ENCODE assay signal across 8 cellular contexts in the genomic region with DNA sequence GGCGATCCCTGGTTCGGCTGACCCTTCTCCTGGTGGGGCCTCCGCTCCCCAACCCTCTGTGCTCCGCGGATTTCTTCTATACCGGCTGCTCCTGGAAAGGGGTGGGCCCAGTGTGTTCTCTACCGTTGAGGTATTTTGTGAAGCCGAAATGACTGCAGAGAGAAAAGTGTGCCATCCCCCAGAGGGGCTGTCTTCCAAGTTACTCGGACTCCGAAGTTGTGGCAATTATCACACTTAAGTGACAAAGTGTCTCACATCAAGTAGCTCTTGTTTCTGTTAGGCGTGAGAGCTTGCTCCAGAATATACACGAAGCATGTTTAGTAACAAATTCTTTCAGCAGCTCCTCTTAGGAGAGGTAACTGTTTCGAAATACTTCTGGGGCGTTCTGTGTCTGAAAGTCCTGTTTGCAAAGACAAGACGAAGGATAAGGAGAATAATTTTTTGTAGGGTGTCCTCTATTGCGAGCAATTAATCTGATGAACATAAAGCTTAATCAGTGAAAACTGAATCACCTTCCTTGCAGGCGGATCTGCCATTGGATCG. TPM values are rescaled to one million over a fixed set of nuclear protein-coding genes. Genes with fewer than 3 reads are reported as not detected.
DNase-seq lines count a peak whose midpoint lies in the region; ATAC-seq, FAIRE-seq and TF ChIP-seq lines count a peak whose summit lies in the region.

No MANE protein-coding gene starts in this region.

- in situ Hi-C loops in K562 (cut with MboI), result no loop called here

- H3K79me2 ChIP-seq in K562 (ENCODE audit: control insufficient read depth, insufficient read depth, low read length), result peaks cover 82% of the 10 kb centered on the region

- CTCF ChIA-PET in K562 (lab: Yijun Ruan, JAX; ENCODE audit: low intra/inter-chr PET ratio), result no interaction called here

- no peak for ATAC-seq in heart left ventricle
- peak; percentile 6; the same call in 2 of the 3 replicates for ATAC-seq in K562
- no peak for ATAC-seq in lower lobe of right lung
- no peak for ATAC-seq in HG02763 (IDR thresholded peaks at IDR 0.05; ENCODE audit: unreplicated experiment)
- ATAC-seq in GM18861 (IDR thresholded peaks at IDR 0.05; ENCODE audit: unreplicated experiment), result no peak

- TSS peak; percentile 66 for BruUV-seq in K562 (replicated peaks; lab: Mats Ljungman, UMichigan)

- TF ChIP-seq CTCF in heart left ventricle (IDR thresholded peaks at IDR 0.05) (no peak), K562 (IDR thresholded peaks at IDR 0.05 in 2 of 3, conservative IDR thresholded peaks at IDR 0.05 in 1 of 3; ENCODE audit: insufficient read depth in 2 of 3, low read depth in 1 of 3, low read length in 3 of 3) (no peak), lower lobe of right lung (IDR thresholded peaks at IDR 0.05) (no peak), vagina (IDR thresholded peaks at IDR 0.05) (no peak)

- no peak for FAIRE-seq in K562 (lab: Jason Lieb, UNC)

- H3K27me3 ChIP-seq in heart left ventricle, result no peaks in the 10 kb centered on the region
- H3K27me3 ChIP-seq in K562 (ENCODE audit: control insufficient read depth in 2 of 2, insufficient read depth in 2 of 2, low read length in 2 of 2), result no peaks in the 10 kb centered on the region
- H3K27me3 ChIP-seq in lower lobe of right lung (ENCODE audit: low read depth), result no peaks in the 10 kb centered on the region
- no peaks in the 10 kb centered on the region for H3K27me3 ChIP-seq in vagina

- peak overlapping the region; percentile 94 to 99 (median 97) for H3K27ac ChIP-seq in heart left ventricle
- peak overlapping the region; percentile 95 for H3K27ac ChIP-seq in K562 (ENCODE audit: extremely low read depth, low read depth, low read length)
- H3K27ac ChIP-seq in lower lobe of right lung, result peak overlapping the region; percentile 94
- peak overlapping the region; percentile 100 for H3K27ac ChIP-seq in vagina

- peak overlapping the region; percentile 91 for H2AFZ ChIP-seq in K562 (ENCODE audit: low read depth, low read length)

- H3K9ac ChIP-seq in K562 (ENCODE audit: insufficient read depth in 1 of 2, low read depth in 2 of 2, low read length in 2 of 2), result peak overlapping the region; percentile 91 to 94

- 3 to 4% (median 4%) methylated on average over 18 of the region's 18 CpGs for WGBS in heart left ventricle, 4 donors
- WGBS in K562 (ENCODE audit: insufficient coverage, low coverage, missing lambda C conversion rate), result 0% methylated on average over 9 of the region's 18 CpGs

- POLR2A ChIA-PET in K562 (lab: Yijun Ruan, JAX), result interaction anchor here (0.6 to 2.8 kb wide), 4 partner anchors 9 to 174 kb away, joined by 3 to 11 read pairs (median 4); no protein-coding TSS in a partner anchor

- H3K36me3 ChIP-seq in heart left ventricle (peaks cover 0 to 22% (median 14%) of the 10 kb centered on the region in 9 donors), K562 (ENCODE audit: control insufficient read depth, insufficient read depth, low read length) (peaks cover 37% of the 10 kb centered on the region), lower lobe of right lung (peaks cover 8% of the 10 kb centered on the region), vagina (peaks cover 0 to 7% of the 10 kb centered on the region in 2 donors)

- H3K9me1 ChIP-seq in K562 (ENCODE audit: control insufficient read depth, insufficient read depth, low read length), result no peaks in the 10 kb centered on the region

- no peak for TF ChIP-seq POLR2A in heart left ventricle (IDR thresholded peaks at IDR 0.05)
- TF ChIP-seq POLR2A in K562 (conservative IDR thresholded peaks at IDR 0.05), result no peak
- TF ChIP-seq POLR2A in vagina (IDR thresholded peaks at IDR 0.05), result no peak

- intact Hi-C loops in heart left ventricle (cut with DNase I) (loop anchor here in 2 of 10 donors (2.0 kb wide), 1 partner anchor 39 kb away; a partner anchor contains a TSS), cardiac septum (cut with DNase I) (loop anchor here (5.0 kb wide), 1 partner anchor 40 kb away; a partner anchor contains a TSS), K562 (cut with micrococcal nuclease) (loop anchor here (5.0 kb wide), 1 partner anchor 40 kb away; a partner anchor contains a TSS), lower lobe of right lung (cut with DNase I) (no loop called here), vagina (cut with DNase I) (no loop called here)

- no peaks in the 10 kb centered on the region; the same call in 1 of the 2 replicates for H4K20me1 ChIP-seq in K562 (replicated peaks; ENCODE audit: control insufficient read depth, insufficient read depth, low read length)

- peak overlapping the region; percentile 88 for H3K4me2 ChIP-seq in K562 (ENCODE audit: insufficient read depth, low read length)

- no peak for TF ChIP-seq RAD21 in K562 (CRISPR knock-in tag; conservative IDR thresholded peaks at IDR 0.05 in 1 of 2, IDR thresholded peaks at IDR 0.05 in 1 of 2)

- DNase-seq in heart left ventricle (no peak), cardiac septum (ENCODE audit: low spot score) (no peak), K562 (ENCODE audit: extremely low read depth in 1 of 4, low spot score in 3 of 4) (no peak), lower lobe of right lung (no peak), vagina (ENCODE audit: extremely low spot score in 2 of 2) (no peak)
- DNase-seq in NK-92 treated with Interleukin-12 subunit alpha and Interleukin-12 subunit beta, amount 100 ng/mL, for 24 hours (lab: John Stamatoyannopoulos, UW), result no peak

- H3K4me3 ChIP-seq in heart left ventricle (peak overlapping the region; percentile 60 to 98 (median 86)), K562 (peak overlapping the region; percentile 88), lower lobe of right lung (peak overlapping the region; percentile 89), vagina (peak overlapping the region; percentile 84 to 87)

- no peak for TF ChIP-seq EP300 in K562 (IDR thresholded peaks at IDR 0.05; ENCODE audit: low read length)

- H3K4me1 ChIP-seq in heart left ventricle, result peaks cover 4 to 49% (median 40%) of the 10 kb centered on the region in 12 donors
- H3K4me1 ChIP-seq in K562 (replicated peaks in 1 of 2; ENCODE audit: control insufficient read depth in 2 of 2, insufficient read depth in 2 of 2, low read length in 2 of 2), result peaks cover 7 to 10% of the 10 kb centered on the region in 2 experiments; a peak in 3 of 5 replicates
- peaks cover 47% of the 10 kb centered on the region for H3K4me1 ChIP-seq in lower lobe of right lung
- peaks cover 49% of the 10 kb centered on the region for H3K4me1 ChIP-seq in vagina

- H3K9me3 ChIP-seq in heart left ventricle, result no peaks in the 10 kb centered on the region
- no peaks in the 10 kb centered on the region for H3K9me3 ChIP-seq in K562 (replicated peaks; ENCODE audit: control insufficient read depth, insufficient read depth, low read depth, low read length)
- no peaks in the 10 kb centered on the region for H3K9me3 ChIP-seq in lower lobe of right lung
- H3K9me3 ChIP-seq in vagina, result no peaks in the 10 kb centered on the region

RNA-seq across cellular contexts. Expression of a gene that starts 0.4 kb away (rescaled TPM):
- 10 to 100 TPM; 14.8 to 37.9 (median 23.0) TPM for total RNA-seq in heart left ventricle
- 1 to 10 TPM; 5.1 to 6.8 TPM for polyA plus RNA-seq in heart left ventricle
- total RNA-seq in cardiac septum, result 22.0 TPM
- 24.6 and 37.7 TPM in 2 replicates for total RNA-seq in K562 (2011; cell fraction: chromatin; rRNA removed; ENCODE audit: low replicate concordance)
- 17.6 and 30.2 TPM in 2 replicates for total RNA-seq in K562 (2011; cell fraction: nucleolus; rRNA removed)
- 24.2 and 36.4 TPM in 2 replicates for total RNA-seq in K562 (2011; cell fraction: nucleoplasm; rRNA removed)
- total RNA-seq in K562 (2014; rRNA removed), result 7.3 and 9.1 TPM in 2 replicates
- total RNA-seq in K562 (2014; rRNA removed; fragmentation: Illumina TruSeq; extraction: Trizol), result 15.6 and 16.2 TPM in 2 replicates
- total RNA-seq in K562 (2015; rRNA removed; fragmentation: Illumina TruSeq; extraction: Trizol), result 12.2 and 15.4 TPM in 2 replicates
- 18.6 and 22.6 TPM in 2 replicates for total RNA-seq in K562 (2021)
- polyA plus RNA-seq in K562 (2011; rRNA removed), result 22.6 and 28.0 TPM in 2 replicates
- polyA plus RNA-seq in K562 (2011; cell fraction: cytosol; rRNA removed), result 10.7 and 18.7 TPM in 2 replicates
- 18.6 and 22.5 TPM in 2 replicates for polyA plus RNA-seq in K562 (2011; cell fraction: nucleus; rRNA removed)
- 9.0 and 10.5 TPM in 2 replicates for polyA plus RNA-seq in K562 (2012)
- polyA plus RNA-seq in K562 (2014; fragmentation: Illumina TruSeq; extraction: Trizol), result 12.9 and 13.2 TPM in 2 replicates
- 10 to 100 TPM; 18.8 to 20.0 TPM for polyA plus RNA-seq in K562 (2014; fragmentation: Nextera tagmentation; extraction: Ambion mirVana)
- polyA plus RNA-seq in K562 (2014; rRNA removed), result 10.7 and 11.9 TPM in 2 replicates
- polyA minus RNA-seq in K562 (2011; rRNA and poly(A)+ RNA removed), result 41.4 and 41.9 TPM in 2 replicates
- 18.6 and 23.8 TPM in 2 replicates for polyA minus RNA-seq in K562 (2011; cell fraction: cytosol; rRNA and poly(A)+ RNA removed)
- polyA minus RNA-seq in K562 (2011; cell fraction: nucleus; rRNA and poly(A)+ RNA removed), result 14.0 and 17.4 TPM in 2 replicates
- total RNA-seq in lower lobe of right lung, result 19.1 TPM
- 12.8 TPM for total RNA-seq in vagina

RNA-seq across cellular contexts. Expression of a gene that starts 0.9 kb away (rescaled TPM):
- total RNA-seq in heart left ventricle (100 to 1,000 TPM; 108 to 231 (median 205) TPM), cardiac septum (187 TPM), K562 (2014; rRNA removed) (178 and 255 TPM in 2 replicates), K562 (2014; rRNA removed; fragmentation: Illumina TruSeq; extraction: Trizol) (247 and 287 TPM in 2 replicates), K562 (2015; rRNA removed; fragmentation: Illumina TruSeq; extraction: Trizol) (306 and 311 TPM in 2 replicates), K562 (2021) (172 and 195 TPM in 2 replicates), lower lobe of right lung (237 TPM), vagina (143 TPM)
- polyA plus RNA-seq in heart left ventricle (100 to 1,000 TPM in 1 of 2 donors, 10 to 100 TPM in 1; 40.0 to 155 TPM), K562 (2011; rRNA removed) (149 and 163 TPM in 2 replicates), K562 (2014; fragmentation: Illumina TruSeq; extraction: Trizol) (229 and 236 TPM in 2 replicates), K562 (2014; fragmentation: Nextera tagmentation; extraction: Ambion mirVana) (10 to 100 TPM; 53.6 to 69.7 TPM), K562 (2014; rRNA removed) (133 and 154 TPM in 2 replicates)
- total RNA-seq in K562 (2011; cell fraction: chromatin; rRNA removed; ENCODE audit: low replicate concordance), result 14.1 and 31.7 TPM in 2 replicates
- 15.8 and 17.4 TPM in 2 replicates for total RNA-seq in K562 (2011; cell fraction: nucleolus; rRNA removed)
- total RNA-seq in K562 (2011; cell fraction: nucleoplasm; rRNA removed), result 18.7 and 29.5 TPM in 2 replicates
- polyA plus RNA-seq in K562 (2011; cell fraction: cytosol; rRNA removed), result 37.7 and 60.8 TPM in 2 replicates
- 21.8 and 44.2 TPM in 2 replicates for polyA plus RNA-seq in K562 (2011; cell fraction: nucleus; rRNA removed)
- 266 and 314 TPM in 2 replicates for polyA plus RNA-seq in K562 (2012)
- polyA minus RNA-seq in K562 (2011; rRNA and poly(A)+ RNA removed), result 192 and 227 TPM in 2 replicates
- polyA minus RNA-seq in K562 (2011; cell fraction: cytosol; rRNA and poly(A)+ RNA removed), result 89.3 and 102 TPM in 2 replicates
- 9.3 and 23.3 TPM in 2 replicates for polyA minus RNA-seq in K562 (2011; cell fraction: nucleus; rRNA and poly(A)+ RNA removed)

RNA-seq across cellular contexts. Expression of a gene that starts 4.5 kb away (rescaled TPM):
- total RNA-seq in heart left ventricle, result not detected
- not detected for polyA plus RNA-seq in heart left ventricle
- total RNA-seq in cardiac septum, result not detected
- not detected in 2 replicates for total RNA-seq in K562 (2011; cell fraction: chromatin; rRNA removed; ENCODE audit: low replicate concordance)
- total RNA-seq in K562 (2011; cell fraction: nucleolus; rRNA removed), result not detected in 2 replicates
- not detected in 2 replicates for total RNA-seq in K562 (2011; cell fraction: nucleoplasm; rRNA removed)
- not detected in 2 replicates for total RNA-seq in K562 (2014; rRNA removed)
- total RNA-seq in K562 (2014; rRNA removed; fragmentation: Illumina TruSeq; extraction: Trizol), result not detected in 2 replicates
- total RNA-seq in K562 (2015; rRNA removed; fragmentation: Illumina TruSeq; extraction: Trizol), result not detected in 2 replicates
- not detected in 2 replicates for total RNA-seq in K562 (2021)
- not detected in 2 replicates for polyA plus RNA-seq in K562 (2011; rRNA removed)
- not detected in 2 replicates for polyA plus RNA-seq in K562 (2011; cell fraction: cytosol; rRNA removed)
- not detected in 2 replicates for polyA plus RNA-seq in K562 (2011; cell fraction: nucleus; rRNA removed)
- polyA plus RNA-seq in K562 (2012), result 0.07 and 0.12 TPM in 2 replicates
- polyA plus RNA-seq in K562 (2014; fragmentation: Illumina TruSeq; extraction: Trizol), result not detected in 2 replicates
- polyA plus RNA-seq in K562 (2014; fragmentation: Nextera tagmentation; extraction: Ambion mirVana), result under 1 TPM; 0.13 to 0.21 TPM
- not detected in 2 replicates for polyA plus RNA-seq in K562 (2014; rRNA removed)
- polyA minus RNA-seq in K562 (2011; rRNA and poly(A)+ RNA removed), result not detected in 2 replicates
- polyA minus RNA-seq in K562 (2011; cell fraction: cytosol; rRNA and poly(A)+ RNA removed), result not detected in 2 replicates
- polyA minus RNA-seq in K562 (2011; cell fraction: nucleus; rRNA and poly(A)+ RNA removed), result not detected in 2 replicates
- not detected for total RNA-seq in lower lobe of right lung
- total RNA-seq in vagina, result not detected

RNA-seq across cellular contexts. Expression of a gene that starts 38.2 kb away (rescaled TPM):
- total RNA-seq in heart left ventricle (1 to 10 TPM; 2.3 to 7.6 (median 4.0) TPM), cardiac septum (4.5 TPM), K562 (2014; rRNA removed) (32.5 and 32.6 TPM in 2 replicates), K562 (2014; rRNA removed; fragmentation: Illumina TruSeq; extraction: Trizol) (56.2 and 61.0 TPM in 2 replicates), K562 (2015; rRNA removed; fragmentation: Illumina TruSeq; extraction: Trizol) (35.0 and 38.4 TPM in 2 replicates), K562 (2021) (50.2 and 54.5 TPM in 2 replicates), lower lobe of right lung (11.9 TPM), vagina (18.4 TPM)
- polyA plus RNA-seq in heart left ventricle (1 to 10 TPM; 3.0 to 9.6 TPM), K562 (2011; rRNA removed) (77.1 and 96.8 TPM in 2 replicates), K562 (2014; fragmentation: Illumina TruSeq; extraction: Trizol) (63.2 and 65.3 TPM in 2 replicates), K562 (2014; fragmentation: Nextera tagmentation; extraction: Ambion mirVana) (100 to 1,000 TPM; 104 to 136 TPM), K562 (2014; rRNA removed) (43.1 and 46.5 TPM in 2 replicates)
- 33.1 and 56.2 TPM in 2 replicates for total RNA-seq in K562 (2011; cell fraction: chromatin; rRNA removed; ENCODE audit: low replicate concordance)
- total RNA-seq in K562 (2011; cell fraction: nucleolus; rRNA removed), result 26.7 and 32.1 TPM in 2 replicates
- 48.7 and 57.9 TPM in 2 replicates for total RNA-seq in K562 (2011; cell fraction: nucleoplasm; rRNA removed)
- 25.4 and 41.7 TPM in 2 replicates for polyA plus RNA-seq in K562 (2011; cell fraction: cytosol; rRNA removed)
- 34.4 and 42.8 TPM in 2 replicates for polyA plus RNA-seq in K562 (2011; cell fraction: nucleus; rRNA removed)
- 31.8 and 34.9 TPM in 2 replicates for polyA plus RNA-seq in K562 (2012)
- polyA minus RNA-seq in K562 (2011; rRNA and poly(A)+ RNA removed), result 65.1 and 70.1 TPM in 2 replicates
- 15.8 and 24.7 TPM in 2 replicates for polyA minus RNA-seq in K562 (2011; cell fraction: cytosol; rRNA and poly(A)+ RNA removed)
- 12.5 and 19.4 TPM in 2 replicates for polyA minus RNA-seq in K562 (2011; cell fraction: nucleus; rRNA and poly(A)+ RNA removed)

Comparison
In these comparisons a context has a peak if more than half of its experiments do, and no peak if none do; other contexts are left out.
1. intact Hi-C loops: an anchor here in cardiac septum (5.0 kb wide) and K562 (5.0 kb wide); none called in lower lobe of right lung and vagina.